8 cellular contexts compared by ENCODE assay signal in genomic region chr5:137751869-137752491, GRCh38. TPM values are rescaled to one million over a fixed set of nuclear protein-coding genes. Genes with fewer than 3 reads are reported as not detected.
A peak's percentile ranks its signal among the peaks of the same experiment; 100 is the strongest.
DNase-seq lines count a peak whose midpoint lies in the region; ATAC-seq and TF ChIP-seq lines count a peak whose summit lies in the region.

No MANE protein-coding gene starts in this region.

- TF ChIP-seq CTCF in retinal pigment epithelial cell (conservative IDR thresholded peaks at IDR 0.05; ENCODE audit: low read depth, low read length): peak; percentile 87

- ATAC-seq in GM18907 (IDR thresholded peaks at IDR 0.05; ENCODE audit: unreplicated experiment): no peak

- H3K36me3 Mint-ChIP-seq in activated T-helper 1 cell treated with anti-CD3 and anti-CD28 coated beads, Interleukin-12 subunit alpha, Interleukin-12 subunit beta, Interleukin-2, Interleukin-4 antibody, amounts not matched to agents 30 ng/mL and 10 ng/mL and 1 ng/mL, durations not matched to agents 14 hours and 24 hours and 36 hours (ENCODE audit: low read depth): peaks cover 31% of the 10 kb centered on the region

- H3K9me3 Mint-ChIP-seq in activated T-helper 1 cell treated with anti-CD3 and anti-CD28 coated beads, Interleukin-12 subunit alpha, Interleukin-12 subunit beta, Interleukin-2, Interleukin-4 antibody, amounts not matched to agents 30 ng/mL and 10 ng/mL and 1 ng/mL, durations not matched to agents 14 hours and 24 hours and 36 hours: no peaks in the 10 kb centered on the region

- H3K4me3 ChIP-seq in retinal pigment epithelial cell (ENCODE audit: low read length): peak overlapping the region; percentile 96

- peaks cover 22% of the 10 kb centered on the region for H3K4me1 Mint-ChIP-seq in activated T-helper 1 cell treated with anti-CD3 and anti-CD28 coated beads, Interleukin-12 subunit alpha, Interleukin-12 subunit beta, Interleukin-2, Interleukin-4 antibody, amounts not matched to agents 30 ng/mL and 10 ng/mL and 1 ng/mL, durations not matched to agents 14 hours and 24 hours and 36 hours (ENCODE audit: low read depth)

- peak overlapping the region; percentile 97 for H3K4me3 Mint-ChIP-seq in activated T-helper 1 cell treated with anti-CD3 and anti-CD28 coated beads, Interleukin-12 subunit alpha, Interleukin-12 subunit beta, Interleukin-2, Interleukin-4 antibody, amounts not matched to agents 30 ng/mL and 10 ng/mL and 1 ng/mL, durations not matched to agents 14 hours and 24 hours and 36 hours

- H3K27ac Mint-ChIP-seq in activated T-helper 1 cell treated with anti-CD3 and anti-CD28 coated beads, Interleukin-12 subunit alpha, Interleukin-12 subunit beta, Interleukin-2, Interleukin-4 antibody, amounts not matched to agents 30 ng/mL and 10 ng/mL and 1 ng/mL, durations not matched to agents 14 hours and 24 hours and 36 hours: peak overlapping the region; percentile 69

- peak; percentile 57 for DNase-seq in AG08395 (ENCODE audit: low spot score)
- peak; percentile 61 for DNase-seq in GM04504 (ENCODE audit: low read depth)
- DNase-seq in NCI-H2029 treated with DMSO at 0.1 percent for 48 hours (lab: John Stamatoyannopoulos, UW): peak; percentile 52
- DNase-seq in activated T-helper 1 cell treated with anti-CD3 and anti-CD28 coated beads, Interleukin-12 subunit alpha, Interleukin-12 subunit beta, Interleukin-2, Interleukin-4 antibody, amounts not matched to agents 30 ng/mL and 10 ng/mL and 1 ng/mL, durations not matched to agents 14 hours and 24 hours and 36 hours (ENCODE audit: low spot score): no peak
- peak; percentile 70 for DNase-seq in glomerular visceral epithelial cell (ENCODE audit: extremely low spot score)
- DNase-seq in retinal pigment epithelial cell (ENCODE audit: low read depth): no peak
- no peak for DNase-seq in HK-2 (ENCODE audit: unreplicated experiment)

- peaks cover 4% of the 10 kb centered on the region for H3K27me3 Mint-ChIP-seq in activated T-helper 1 cell treated with anti-CD3 and anti-CD28 coated beads, Interleukin-12 subunit alpha, Interleukin-12 subunit beta, Interleukin-2, Interleukin-4 antibody, amounts not matched to agents 30 ng/mL and 10 ng/mL and 1 ng/mL, durations not matched to agents 14 hours and 24 hours and 36 hours (ENCODE audit: insufficient read depth)

- intact Hi-C loops in activated T-helper 1 cell treated with anti-CD3 and anti-CD28 coated beads, Interleukin-12 subunit alpha, Interleukin-12 subunit beta, Interleukin-2, Interleukin-4 antibody, amounts not matched to agents 30 ng/mL and 10 ng/mL and 1 ng/mL, durations not matched to agents 14 hours and 24 hours and 36 hours (cut with micrococcal nuclease): loop anchor here (1.0 to 10.0 kb wide), 6 partner anchors 9 to 1543 kb away; partner anchors contain the start of genes EGR1, ETF1, KDM3B and MATR3

RNA-seq across cellular contexts. Expression of gene HNRNPA0, which starts 2.2 kb away (rescaled TPM):
- total RNA-seq in activated T-helper 1 cell treated with anti-CD3 and anti-CD28 coated beads, Interleukin-12 subunit alpha, Interleukin-12 subunit beta, Interleukin-2, Interleukin-4 antibody, amounts not matched to agents 30 ng/mL and 10 ng/mL and 1 ng/mL, durations not matched to agents 14 hours and 24 hours and 36 hours: 37.5 and 37.8 TPM in 2 replicates

RNA-seq across cellular contexts. Expression of gene KLHL3, which starts 16.1 kb away (rescaled TPM):
- 1.2 and 2.2 TPM in 2 replicates for total RNA-seq in activated T-helper 1 cell treated with anti-CD3 and anti-CD28 coated beads, Interleukin-12 subunit alpha, Interleukin-12 subunit beta, Interleukin-2, Interleukin-4 antibody, amounts not matched to agents 30 ng/mL and 10 ng/mL and 1 ng/mL, durations not matched to agents 14 hours and 24 hours and 36 hours

Comparison
In these comparisons a context has a peak if more than half of its experiments do, and no peak if none do; other contexts are left out.
1. DNase-seq: peak in AG08395 (single experiment), GM04504 (single experiment), NCI-H2029 treated with DMSO at 0.1 percent for 48 hours (single experiment) and glomerular visceral epithelial cell (single experiment); none in activated T-helper 1 cell treated with anti-CD3 and anti-CD28 coated beads, Interleukin-12 subunit alpha, Interleukin-12 subunit beta, Interleukin-2, Interleukin-4 antibody, amounts not matched to agents 30 ng/mL and 10 ng/mL and 1 ng/mL, durations not matched to agents 14 hours and 24 hours and 36 hours (single experiment), retinal pigment epithelial cell (single experiment) and HK-2 (single experiment).